Comparison of ENCODE assay signal across 1 cellular context in the genomic region with DNA sequence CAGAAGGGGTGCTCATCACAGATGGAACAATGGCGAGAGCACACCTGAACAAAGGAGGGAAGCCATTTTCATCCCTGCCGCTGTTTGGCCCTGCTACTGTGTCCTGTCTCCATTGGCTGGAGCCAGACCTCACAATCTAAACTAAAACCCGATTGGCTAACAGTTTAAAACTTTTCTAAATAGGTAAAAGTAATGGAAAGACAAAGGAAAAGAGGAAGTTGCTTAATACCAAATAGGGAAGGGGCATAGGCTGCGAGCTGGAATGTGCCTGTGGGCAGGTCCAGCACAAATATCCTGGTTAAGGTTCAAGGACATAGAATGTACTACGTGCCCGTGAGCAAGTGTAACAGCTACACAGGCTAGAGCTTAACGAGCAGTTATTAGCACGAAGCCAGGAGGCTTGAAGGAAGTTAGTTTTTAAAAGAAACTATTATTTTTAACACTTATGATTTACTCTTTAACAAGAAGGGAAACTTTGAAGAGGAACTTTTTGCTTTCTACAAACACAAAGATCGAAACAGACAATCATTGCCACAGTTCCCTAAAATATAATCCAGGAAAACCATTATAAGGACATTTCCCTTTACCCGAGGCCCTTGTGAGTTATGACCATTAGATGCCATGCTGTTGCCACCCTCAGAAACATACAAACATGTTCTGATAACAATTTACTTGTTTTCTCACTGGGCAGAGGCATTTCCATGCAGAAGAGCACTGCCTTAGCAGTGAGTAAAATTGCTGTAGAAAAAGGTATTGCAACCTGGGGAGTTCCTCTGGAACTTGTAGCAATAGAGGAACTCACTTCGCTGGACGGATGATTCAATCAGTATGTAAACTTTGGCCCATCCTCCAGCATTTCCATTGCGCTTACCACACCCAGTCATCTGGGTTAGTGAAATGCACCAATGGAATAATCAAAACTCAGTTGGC.
A peak's percentile ranks its signal among the peaks of the same experiment; 100 is the strongest.
TF ChIP-seq lines count a peak whose summit lies in the region.

No MANE protein-coding gene starts in this region.

TF ChIP-seq in K562, 482 proteins besides CTCF, POLR2A, EP300 and RAD21 (continued from another document and continues in another):
- TF ChIP-seq, protein P1, sequence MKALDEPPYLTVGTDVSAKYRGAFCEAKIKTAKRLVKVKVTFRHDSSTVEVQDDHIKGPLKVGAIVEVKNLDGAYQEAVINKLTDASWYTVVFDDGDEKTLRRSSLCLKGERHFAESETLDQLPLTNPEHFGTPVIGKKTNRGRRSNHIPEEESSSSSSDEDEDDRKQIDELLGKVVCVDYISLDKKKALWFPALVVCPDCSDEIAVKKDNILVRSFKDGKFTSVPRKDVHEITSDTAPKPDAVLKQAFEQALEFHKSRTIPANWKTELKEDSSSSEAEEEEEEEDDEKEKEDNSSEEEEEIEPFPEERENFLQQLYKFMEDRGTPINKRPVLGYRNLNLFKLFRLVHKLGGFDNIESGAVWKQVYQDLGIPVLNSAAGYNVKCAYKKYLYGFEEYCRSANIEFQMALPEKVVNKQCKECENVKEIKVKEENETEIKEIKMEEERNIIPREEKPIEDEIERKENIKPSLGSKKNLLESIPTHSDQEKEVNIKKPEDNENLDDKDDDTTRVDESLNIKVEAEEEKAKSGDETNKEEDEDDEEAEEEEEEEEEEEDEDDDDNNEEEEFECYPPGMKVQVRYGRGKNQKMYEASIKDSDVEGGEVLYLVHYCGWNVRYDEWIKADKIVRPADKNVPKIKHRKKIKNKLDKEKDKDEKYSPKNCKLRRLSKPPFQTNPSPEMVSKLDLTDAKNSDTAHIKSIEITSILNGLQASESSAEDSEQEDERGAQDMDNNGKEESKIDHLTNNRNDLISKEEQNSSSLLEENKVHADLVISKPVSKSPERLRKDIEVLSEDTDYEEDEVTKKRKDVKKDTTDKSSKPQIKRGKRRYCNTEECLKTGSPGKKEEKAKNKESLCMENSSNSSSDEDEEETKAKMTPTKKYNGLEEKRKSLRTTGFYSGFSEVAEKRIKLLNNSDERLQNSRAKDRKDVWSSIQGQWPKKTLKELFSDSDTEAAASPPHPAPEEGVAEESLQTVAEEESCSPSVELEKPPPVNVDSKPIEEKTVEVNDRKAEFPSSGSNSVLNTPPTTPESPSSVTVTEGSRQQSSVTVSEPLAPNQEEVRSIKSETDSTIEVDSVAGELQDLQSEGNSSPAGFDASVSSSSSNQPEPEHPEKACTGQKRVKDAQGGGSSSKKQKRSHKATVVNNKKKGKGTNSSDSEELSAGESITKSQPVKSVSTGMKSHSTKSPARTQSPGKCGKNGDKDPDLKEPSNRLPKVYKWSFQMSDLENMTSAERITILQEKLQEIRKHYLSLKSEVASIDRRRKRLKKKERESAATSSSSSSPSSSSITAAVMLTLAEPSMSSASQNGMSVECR (CRISPR knock-in tag; IDR thresholded peaks at IDR 0.05) = no peak
- TF ChIP-seq SP2 (IDR thresholded peaks at IDR 0.05; ENCODE audit: extremely low read depth, low read depth, low read length, poor library complexity, severe bottlenecking) = no peak
- TF ChIP-seq RBM15 (IDR thresholded peaks at IDR 0.05; ENCODE audit: insufficient read depth, low read length) = no peak
- TF ChIP-seq, protein P2, sequence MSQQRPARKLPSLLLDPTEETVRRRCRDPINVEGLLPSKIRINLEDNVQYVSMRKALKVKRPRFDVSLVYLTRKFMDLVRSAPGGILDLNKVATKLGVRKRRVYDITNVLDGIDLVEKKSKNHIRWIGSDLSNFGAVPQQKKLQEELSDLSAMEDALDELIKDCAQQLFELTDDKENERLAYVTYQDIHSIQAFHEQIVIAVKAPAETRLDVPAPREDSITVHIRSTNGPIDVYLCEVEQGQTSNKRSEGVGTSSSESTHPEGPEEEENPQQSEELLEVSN (IDR thresholded peaks at IDR 0.05; ENCODE audit: borderline replicate concordance in 1 of 2, extremely low read depth in 1 of 2, insufficient read depth in 1 of 2, insufficient read length in 1 of 2, low read depth in 1 of 2, low read length in 1 of 2, poor library complexity in 1 of 2, severe bottlenecking in 1 of 2) = no peak
- TF ChIP-seq, protein P3, sequence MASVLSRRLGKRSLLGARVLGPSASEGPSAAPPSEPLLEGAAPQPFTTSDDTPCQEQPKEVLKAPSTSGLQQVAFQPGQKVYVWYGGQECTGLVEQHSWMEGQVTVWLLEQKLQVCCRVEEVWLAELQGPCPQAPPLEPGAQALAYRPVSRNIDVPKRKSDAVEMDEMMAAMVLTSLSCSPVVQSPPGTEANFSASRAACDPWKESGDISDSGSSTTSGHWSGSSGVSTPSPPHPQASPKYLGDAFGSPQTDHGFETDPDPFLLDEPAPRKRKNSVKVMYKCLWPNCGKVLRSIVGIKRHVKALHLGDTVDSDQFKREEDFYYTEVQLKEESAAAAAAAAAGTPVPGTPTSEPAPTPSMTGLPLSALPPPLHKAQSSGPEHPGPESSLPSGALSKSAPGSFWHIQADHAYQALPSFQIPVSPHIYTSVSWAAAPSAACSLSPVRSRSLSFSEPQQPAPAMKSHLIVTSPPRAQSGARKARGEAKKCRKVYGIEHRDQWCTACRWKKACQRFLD (CRISPR knock-in tag; IDR thresholded peaks at IDR 0.05) = no peak
- TF ChIP-seq KDM4B (IDR thresholded peaks at IDR 0.05; ENCODE audit: borderline replicate concordance in 2 of 2, low read depth in 1 of 2) = no peak
- TF ChIP-seq ZNF699 (CRISPR knock-in tag; IDR thresholded peaks at IDR 0.05; ENCODE audit: insufficient replicate concordance) = no peak
- no peak for TF ChIP-seq ZNF586 (CRISPR knock-in tag; conservative IDR thresholded peaks at IDR 0.05)
- TF ChIP-seq NFE2L1 (tag; IDR thresholded peaks at IDR 0.05; ENCODE audit: borderline replicate concordance, low read depth) = no peak
- TF ChIP-seq, protein P4, sequence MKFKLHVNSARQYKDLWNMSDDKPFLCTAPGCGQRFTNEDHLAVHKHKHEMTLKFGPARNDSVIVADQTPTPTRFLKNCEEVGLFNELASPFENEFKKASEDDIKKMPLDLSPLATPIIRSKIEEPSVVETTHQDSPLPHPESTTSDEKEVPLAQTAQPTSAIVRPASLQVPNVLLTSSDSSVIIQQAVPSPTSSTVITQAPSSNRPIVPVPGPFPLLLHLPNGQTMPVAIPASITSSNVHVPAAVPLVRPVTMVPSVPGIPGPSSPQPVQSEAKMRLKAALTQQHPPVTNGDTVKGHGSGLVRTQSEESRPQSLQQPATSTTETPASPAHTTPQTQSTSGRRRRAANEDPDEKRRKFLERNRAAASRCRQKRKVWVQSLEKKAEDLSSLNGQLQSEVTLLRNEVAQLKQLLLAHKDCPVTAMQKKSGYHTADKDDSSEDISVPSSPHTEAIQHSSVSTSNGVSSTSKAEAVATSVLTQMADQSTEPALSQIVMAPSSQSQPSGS (CRISPR knock-in tag; IDR thresholded peaks at IDR 0.05) = no peak
- TF ChIP-seq NCOA1 (IDR thresholded peaks at IDR 0.05; ENCODE audit: low read depth) = no peak
- 0 out of 2 replicates have a peak, but pooled peaks have one; percentile 44 for TF ChIP-seq CTBP1 (IDR thresholded peaks at IDR 0.05; ENCODE audit: borderline replicate concordance)
- TF ChIP-seq KHSRP (IDR thresholded peaks at IDR 0.05) = no peak
- TF ChIP-seq ZFP1 (CRISPR knock-in tag; IDR thresholded peaks at IDR 0.05) = no peak
- TF ChIP-seq, protein P5, sequence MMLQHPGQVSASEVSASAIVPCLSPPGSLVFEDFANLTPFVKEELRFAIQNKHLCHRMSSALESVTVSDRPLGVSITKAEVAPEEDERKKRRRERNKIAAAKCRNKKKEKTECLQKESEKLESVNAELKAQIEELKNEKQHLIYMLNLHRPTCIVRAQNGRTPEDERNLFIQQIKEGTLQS (IDR thresholded peaks at IDR 0.05) = peak; percentile 84
- TF ChIP-seq, protein P5 (CRISPR knock-in tag; conservative IDR thresholded peaks at IDR 0.05) = no peak
- peak; percentile 88 for TF ChIP-seq ZNF584 (CRISPR knock-in tag; IDR thresholded peaks at IDR 0.05; ENCODE audit: low read depth)
- TF ChIP-seq, protein P6, sequence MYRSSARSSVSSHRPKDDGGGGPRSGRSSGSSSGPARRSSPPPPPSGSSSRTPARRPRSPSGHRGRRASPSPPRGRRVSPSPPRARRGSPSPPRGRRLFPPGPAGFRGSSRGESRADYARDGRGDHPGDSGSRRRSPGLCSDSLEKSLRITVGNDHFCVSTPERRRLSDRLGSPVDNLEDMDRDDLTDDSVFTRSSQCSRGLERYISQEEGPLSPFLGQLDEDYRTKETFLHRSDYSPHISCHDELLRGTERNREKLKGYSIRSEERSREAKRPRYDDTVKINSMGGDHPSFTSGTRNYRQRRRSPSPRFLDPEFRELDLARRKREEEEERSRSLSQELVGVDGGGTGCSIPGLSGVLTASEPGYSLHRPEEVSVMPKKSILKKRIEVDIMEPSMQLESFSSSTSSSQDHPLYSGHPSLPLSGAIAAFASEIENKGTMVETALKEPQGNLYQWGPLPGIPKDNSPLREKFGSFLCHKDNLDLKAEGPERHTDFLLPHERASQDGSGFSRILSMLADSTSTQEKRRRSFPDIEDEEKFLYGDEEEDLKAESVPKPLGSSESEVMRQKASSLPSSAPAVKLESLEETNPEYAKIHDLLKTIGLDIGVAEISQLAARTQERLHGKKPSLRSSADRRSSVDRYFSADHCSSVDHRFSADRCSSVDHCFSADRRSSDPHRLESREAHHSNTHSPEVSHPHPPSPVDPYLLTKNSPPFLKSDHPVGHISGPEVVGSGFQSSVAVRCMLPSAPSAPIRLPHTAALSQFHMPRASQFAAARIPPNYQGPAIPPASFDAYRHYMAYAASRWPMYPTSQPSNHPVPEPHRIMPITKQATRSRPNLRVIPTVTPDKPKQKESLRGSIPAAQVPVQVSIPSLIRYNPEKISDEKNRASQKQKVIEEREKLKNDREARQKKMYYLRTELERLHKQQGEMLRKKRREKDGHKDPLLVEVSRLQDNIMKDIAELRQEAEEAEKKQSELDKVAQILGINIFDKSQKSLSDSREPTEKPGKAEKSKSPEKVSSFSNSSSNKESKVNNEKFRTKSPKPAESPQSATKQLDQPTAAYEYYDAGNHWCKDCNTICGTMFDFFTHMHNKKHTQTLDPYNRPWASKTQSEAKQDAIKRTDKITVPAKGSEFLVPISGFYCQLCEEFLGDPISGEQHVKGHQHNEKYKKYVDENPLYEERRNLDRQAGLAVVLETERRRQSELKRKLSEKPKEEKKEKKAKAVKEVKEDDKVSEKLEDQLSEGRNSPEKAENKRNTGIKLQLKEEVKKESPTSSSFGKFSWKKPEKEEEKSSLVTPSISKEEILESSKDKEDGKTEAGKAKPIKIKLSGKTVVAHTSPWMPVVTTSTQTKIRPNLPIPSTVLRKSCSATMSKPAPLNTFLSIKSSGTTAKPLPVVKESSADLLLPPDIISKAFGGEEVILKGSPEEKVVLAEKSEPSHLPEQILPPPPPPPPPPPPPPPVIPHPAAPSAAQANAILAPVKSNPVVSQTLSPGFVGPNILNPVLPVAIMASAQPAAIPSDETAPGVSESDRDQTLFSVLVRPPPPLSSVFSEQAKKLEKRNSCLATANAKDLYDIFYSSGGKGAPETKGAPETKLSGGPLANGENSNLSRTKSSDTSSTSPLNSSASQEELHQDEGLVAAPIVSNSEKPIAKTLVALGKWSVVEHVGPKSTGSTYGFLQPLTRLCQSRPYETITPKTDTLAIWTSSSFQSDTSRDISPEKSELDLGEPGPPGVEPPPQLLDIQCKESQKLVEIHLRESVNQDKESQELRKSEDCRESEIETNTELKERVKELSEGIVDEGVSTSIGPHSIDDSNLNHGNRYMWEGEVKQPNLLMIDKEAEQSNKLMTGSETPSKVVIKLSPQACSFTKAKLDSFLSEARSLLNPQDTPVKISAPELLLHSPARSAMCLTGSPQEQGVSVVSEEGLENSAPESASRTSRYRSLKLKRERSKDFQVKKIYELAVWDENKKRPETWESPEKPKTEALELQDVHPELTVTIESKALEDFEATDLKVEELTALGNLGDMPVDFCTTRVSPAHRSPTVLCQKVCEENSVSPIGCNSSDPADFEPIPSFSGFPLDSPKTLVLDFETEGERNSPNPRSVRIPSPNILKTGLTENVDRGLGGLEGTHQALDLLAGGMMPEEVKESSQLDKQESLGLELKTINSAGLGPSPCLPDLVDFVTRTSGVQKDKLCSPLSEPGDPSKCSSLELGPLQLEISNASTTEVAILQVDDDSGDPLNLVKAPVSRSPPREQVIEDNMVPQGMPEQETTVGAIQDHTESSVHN (IDR thresholded peaks at IDR 0.05; ENCODE audit: borderline replicate concordance in 1 of 2, low read depth in 1 of 2) = no peak
- TF ChIP-seq, protein P7, sequence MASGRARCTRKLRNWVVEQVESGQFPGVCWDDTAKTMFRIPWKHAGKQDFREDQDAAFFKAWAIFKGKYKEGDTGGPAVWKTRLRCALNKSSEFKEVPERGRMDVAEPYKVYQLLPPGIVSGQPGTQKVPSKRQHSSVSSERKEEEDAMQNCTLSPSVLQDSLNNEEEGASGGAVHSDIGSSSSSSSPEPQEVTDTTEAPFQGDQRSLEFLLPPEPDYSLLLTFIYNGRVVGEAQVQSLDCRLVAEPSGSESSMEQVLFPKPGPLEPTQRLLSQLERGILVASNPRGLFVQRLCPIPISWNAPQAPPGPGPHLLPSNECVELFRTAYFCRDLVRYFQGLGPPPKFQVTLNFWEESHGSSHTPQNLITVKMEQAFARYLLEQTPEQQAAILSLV (tag; IDR thresholded peaks at IDR 0.05) = no peak
- TF ChIP-seq, protein P8, sequence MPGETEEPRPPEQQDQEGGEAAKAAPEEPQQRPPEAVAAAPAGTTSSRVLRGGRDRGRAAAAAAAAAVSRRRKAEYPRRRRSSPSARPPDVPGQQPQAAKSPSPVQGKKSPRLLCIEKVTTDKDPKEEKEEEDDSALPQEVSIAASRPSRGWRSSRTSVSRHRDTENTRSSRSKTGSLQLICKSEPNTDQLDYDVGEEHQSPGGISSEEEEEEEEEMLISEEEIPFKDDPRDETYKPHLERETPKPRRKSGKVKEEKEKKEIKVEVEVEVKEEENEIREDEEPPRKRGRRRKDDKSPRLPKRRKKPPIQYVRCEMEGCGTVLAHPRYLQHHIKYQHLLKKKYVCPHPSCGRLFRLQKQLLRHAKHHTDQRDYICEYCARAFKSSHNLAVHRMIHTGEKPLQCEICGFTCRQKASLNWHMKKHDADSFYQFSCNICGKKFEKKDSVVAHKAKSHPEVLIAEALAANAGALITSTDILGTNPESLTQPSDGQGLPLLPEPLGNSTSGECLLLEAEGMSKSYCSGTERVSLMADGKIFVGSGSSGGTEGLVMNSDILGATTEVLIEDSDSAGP (CRISPR knock-in tag; IDR thresholded peaks at IDR 0.05) = no peak
- TF ChIP-seq ZNF507 (tag; conservative IDR thresholded peaks at IDR 0.05) = no peak
- no peak for TF ChIP-seq ATF1 (CRISPR knock-in tag; IDR thresholded peaks at IDR 0.05)
- TF ChIP-seq ATF1 (tag; IDR thresholded peaks at IDR 0.05) = peak; percentile 38; the same call in 1 of the 2 replicates
- TF ChIP-seq TCF7L2 (IDR thresholded peaks at IDR 0.05; ENCODE audit: low read depth, low read length) = no peak
- no peak; the same call in 1 of the 2 replicates for TF ChIP-seq ZNF644 (tag; IDR thresholded peaks at IDR 0.05; ENCODE audit: low read depth)
- TF ChIP-seq SRF (CRISPR knock-in tag; IDR thresholded peaks at IDR 0.05) = peak in 1 of 2 experiments; percentile 88; a peak in 2 of 4 replicates
- TF ChIP-seq ZNF174 (CRISPR knock-in tag; IDR thresholded peaks at IDR 0.05) = no peak
- no peak for TF ChIP-seq PHTF2 (CRISPR knock-in tag; IDR thresholded peaks at IDR 0.05)
- no peak for TF ChIP-seq PPARD (CRISPR knock-in tag; IDR thresholded peaks at IDR 0.05)
- TF ChIP-seq HOXB6 (CRISPR knock-in tag; IDR thresholded peaks at IDR 0.05; ENCODE audit: borderline replicate concordance) = no peak
- no peak for TF ChIP-seq HMG20B (CRISPR knock-in tag; IDR thresholded peaks at IDR 0.05)
